Comparison of ENCODE assay signal across 20 cellular contexts in the genomic region with DNA sequence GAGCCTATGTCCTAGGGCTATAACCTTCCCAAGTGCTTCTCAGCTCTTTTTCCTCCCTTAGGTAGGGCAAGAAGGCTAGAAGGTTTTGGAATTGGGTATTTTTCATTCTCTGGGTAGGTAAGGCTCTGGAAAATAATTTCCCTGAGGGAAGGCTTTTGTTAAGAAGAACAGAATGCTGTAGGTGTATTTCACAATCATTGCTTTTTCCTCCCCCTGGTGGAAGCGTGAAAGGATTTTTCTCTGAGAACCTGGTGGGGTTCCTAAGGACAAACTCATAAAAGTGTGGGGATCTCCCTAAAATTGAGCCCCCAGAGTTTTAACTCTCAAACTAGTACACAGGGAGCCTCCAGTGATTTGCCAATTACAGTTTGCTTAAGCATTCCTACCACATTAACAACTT.
"Had no signal": no experiment of that assay in that cellular context is flagged by ENCODE, and none has a peak within 500 bp of the region (broad histone marks: within the 10 kb centered on the region; RNA-seq: fewer than 3 reads in every experiment).

No MANE protein-coding gene starts in this region.

- H3K4me3 Mint-ChIP-seq: activated CD4-positive, alpha-beta memory T cell treated with anti-CD3 and anti-CD28 coated beads for 36 hours; activated naive CD8-positive, alpha-beta T cell treated with anti-CD3 and anti-CD28 coated beads, Interleukin-2, amount 10 ng/mL, durations not matched to agents 7 days and 5 days; activated T-cell treated with anti-CD3 and anti-CD28 coated beads, Interleukin-2, amount 50 U/mL, for 72 hours; central memory CD8-positive, alpha-beta T cell; natural killer cell; T-cell had no signal

- FAIRE-seq: frontal cortex, islet of Langerhans had no signal

- H3K27ac ChIP-seq: heart left ventricle, left lung, prostate gland, suprapubic skin, upper lobe of left lung, VCaP had no signal

- H3K36me3 ChIP-seq: heart left ventricle, left lung, prostate gland, suprapubic skin, upper lobe of left lung had no signal

- DNase-seq: activated CD4-positive, alpha-beta memory T cell treated with anti-CD3 and anti-CD28 coated beads for 36 hours; activated CD8-positive, alpha-beta memory T cell treated with anti-CD3 and anti-CD28 coated beads, Interleukin-2, amount 50 U/mL, for 4 hours; activated naive CD8-positive, alpha-beta T cell treated with anti-CD3 and anti-CD28 coated beads, Interleukin-2, amount 10 ng/mL, durations not matched to agents 7 days and 5 days; activated T-cell treated with anti-CD3 and anti-CD28 coated beads, Interleukin-2, amount 50 U/mL, for 72 hours; dermis blood vessel endothelial cell; heart left ventricle; left lung; natural killer cell; stimulated activated CD4-positive, alpha-beta T cell treated with anti-CD3 and anti-CD28 coated beads, Interleukin-2, amount 100 ng/mL, for 24 hours; stimulated activated naive CD8-positive, alpha-beta T cell treated with anti-CD3 and anti-CD28 coated beads, Interleukin-15, Interleukin-2, amounts not matched to agents 100 U/mL and 50 U/mL, for 24 hours; T-cell; T1000; upper lobe of left lung had no signal

- H3K4me3 ChIP-seq: heart left ventricle, left lung, prostate gland, suprapubic skin, upper lobe of left lung had no signal

- H3K36me3 Mint-ChIP-seq: activated naive CD8-positive, alpha-beta T cell treated with anti-CD3 and anti-CD28 coated beads, Interleukin-2, amount 10 ng/mL, durations not matched to agents 7 days and 5 days; T-cell had no signal

- H3K27me3 Mint-ChIP-seq: activated CD4-positive, alpha-beta memory T cell treated with anti-CD3 and anti-CD28 coated beads for 36 hours had no signal

- ATAC-seq: activated T-cell treated with anti-CD3 and anti-CD28 coated beads, Interleukin-2, amount 50 U/mL, for 72 hours; heart left ventricle; left lung; natural killer cell; sciatic nerve; stimulated activated naive CD8-positive, alpha-beta T cell treated with anti-CD3 and anti-CD28 coated beads, Interleukin-15, Interleukin-2, amounts not matched to agents 100 U/mL and 50 U/mL, for 24 hours; T-cell had no signal

- H3K27ac Mint-ChIP-seq: activated CD4-positive, alpha-beta memory T cell treated with anti-CD3 and anti-CD28 coated beads for 36 hours; activated naive CD8-positive, alpha-beta T cell treated with anti-CD3 and anti-CD28 coated beads, Interleukin-2, amount 10 ng/mL, durations not matched to agents 7 days and 5 days; activated T-cell treated with anti-CD3 and anti-CD28 coated beads, Interleukin-2, amount 50 U/mL, for 72 hours; natural killer cell; T-cell had no signal

- H3K9me3 Mint-ChIP-seq: central memory CD8-positive, alpha-beta T cell had no signal

- H3K9me3 ChIP-seq: prostate gland had no signal

- H3K27me3 ChIP-seq: heart left ventricle, left lung, suprapubic skin, upper lobe of left lung had no signal

- H3K4me1 ChIP-seq: heart left ventricle, left lung, prostate gland, upper lobe of left lung had no signal

- H3K4me1 Mint-ChIP-seq: activated naive CD8-positive, alpha-beta T cell treated with anti-CD3 and anti-CD28 coated beads, Interleukin-2, amount 10 ng/mL, durations not matched to agents 7 days and 5 days; central memory CD8-positive, alpha-beta T cell; natural killer cell; T-cell had no signal
